In the genomic region with DNA sequence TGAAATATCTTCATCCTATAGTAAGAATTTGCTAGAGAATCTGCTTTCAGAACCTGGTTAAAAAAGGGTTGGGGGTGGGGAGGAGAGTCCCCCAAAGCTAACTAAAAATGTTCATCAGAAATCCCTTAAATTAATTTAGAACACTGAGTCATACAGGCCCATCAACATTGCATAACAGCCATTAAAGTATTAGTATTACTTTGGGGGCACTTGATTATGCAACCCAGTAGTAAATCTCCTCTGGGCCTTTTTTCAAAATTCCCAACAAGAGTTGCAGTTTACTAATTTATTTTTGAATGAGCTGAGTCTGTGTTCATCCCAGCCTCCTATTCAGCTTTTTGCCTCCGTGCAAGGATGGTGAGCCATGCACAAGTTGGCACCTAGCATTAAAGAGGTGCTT, we compare ENCODE assay signal across 36 cellular contexts. TPM values are rescaled to one million over a fixed set of nuclear protein-coding genes. Genes with fewer than 3 reads are reported as not detected.
"Had no signal": no experiment of that assay in that cellular context is flagged by ENCODE, and none has a peak within 500 bp of the region (broad histone marks: within the 10 kb centered on the region; RNA-seq: fewer than 3 reads in every experiment).

No MANE protein-coding gene starts in this region.

- H3K4me1 ChIP-seq: adrenal gland, Peyer's patch, SJSA1 had no signal

- H3K27ac ChIP-seq: adrenal gland, brain microvascular endothelial cell, Peyer's patch, SJSA1 had no signal

- H3K9ac ChIP-seq: SK-N-SH had no signal

- H3K4me1 Mint-ChIP-seq: activated B cell treated with CpG ODN at 0.5 μM for 24 hours; activated naive CD4-positive, alpha-beta T cell treated with anti-CD3 and anti-CD28 coated beads, Interleukin-2, amount 50 U/mL, for 24 hours had no signal

- H3K4me3 Mint-ChIP-seq: activated B cell treated with CpG ODN at 0.5 μM for 24 hours; activated CD4-positive, alpha-beta memory T cell treated with anti-CD3 and anti-CD28 coated beads, Interleukin-2, amount 10 ng/mL, durations not matched to agents 7 days and 5 days; activated naive CD4-positive, alpha-beta T cell treated with anti-CD3 and anti-CD28 coated beads, Interleukin-2, amount 50 U/mL, for 24 hours; activated naive CD8-positive, alpha-beta T cell treated with anti-CD3 and anti-CD28 coated beads, Interleukin-2, amount 10 ng/mL, durations not matched to agents 7 days and 5 days; IgD-negative memory B cell; T-helper 1 cell treated with Interleukin-12 subunit alpha and Interleukin-12 subunit beta and Interleukin-4 antibody, amounts not matched to agents 30 μg/mL and 1 μg/mL, for 36 hours; T-helper 2 cell treated with Interferon-gamma antibody and Interleukin-4, amounts not matched to agents 5 μg/mL and 100 μg/mL, for 36 hours had no signal

- H3K9me3 ChIP-seq: adrenal gland, MG63, Peyer's patch, SJSA1, SK-N-SH had no signal

- H3K27ac Mint-ChIP-seq: activated B cell treated with CpG ODN at 0.5 μM for 24 hours; activated CD4-positive, alpha-beta memory T cell treated with anti-CD3 and anti-CD28 coated beads, Interleukin-2, amount 10 ng/mL, durations not matched to agents 7 days and 5 days; activated naive CD4-positive, alpha-beta T cell treated with anti-CD3 and anti-CD28 coated beads, Interleukin-2, amount 50 U/mL, for 24 hours; activated naive CD8-positive, alpha-beta T cell treated with anti-CD3 and anti-CD28 coated beads, Interleukin-2, amount 10 ng/mL, durations not matched to agents 7 days and 5 days; activated T-helper 2 cell treated with anti-CD3 and anti-CD28 coated beads, Interferon-gamma antibody, Interleukin-2, Interleukin-4, amounts not matched to agents 10 μg/mL and 5 μg/mL and 100 μg/mL, durations not matched to agents 14 hours and 24 hours and 36 hours; IgD-negative memory B cell; T-helper 1 cell treated with Interleukin-12 subunit alpha and Interleukin-12 subunit beta and Interleukin-4 antibody, amounts not matched to agents 30 μg/mL and 1 μg/mL, for 36 hours; T-helper 2 cell treated with Interferon-gamma antibody and Interleukin-4, amounts not matched to agents 5 μg/mL and 100 μg/mL, for 36 hours had no signal

- H3K27me3 ChIP-seq: adrenal gland, brain microvascular endothelial cell, MG63, Peyer's patch, SJSA1 had no signal

- H3K36me3 ChIP-seq: adrenal gland, brain microvascular endothelial cell, MG63, Peyer's patch, SJSA1 had no signal

- H3K36me3 Mint-ChIP-seq: activated naive CD4-positive, alpha-beta T cell treated with anti-CD3 and anti-CD28 coated beads, Interleukin-2, amount 50 U/mL, for 24 hours; activated naive CD8-positive, alpha-beta T cell treated with anti-CD3 and anti-CD28 coated beads, Interleukin-2, amount 10 ng/mL, durations not matched to agents 7 days and 5 days; IgD-negative memory B cell had no signal

- H3K9me3 Mint-ChIP-seq: activated naive CD4-positive, alpha-beta T cell treated with anti-CD3 and anti-CD28 coated beads, Interleukin-2, amount 50 U/mL, for 24 hours had no signal

- ATAC-seq: PC-3 had no signal

- DNase-seq: activated B cell treated with CpG ODN at 0.5 μM for 24 hours; activated CD4-positive, alpha-beta memory T cell treated with anti-CD3 and anti-CD28 coated beads, Interleukin-2, amount 10 ng/mL, durations not matched to agents 7 days and 5 days; activated CD4-positive, alpha-beta T cell treated with anti-CD3 and anti-CD28 coated beads for 4 hours; activated CD4-positive, CD25-positive, alpha-beta regulatory T cell treated with anti-CD3 and anti-CD28 coated beads, Interleukin-2, amount 50 U/mL, for 72 hours; activated gamma-delta T cell; activated naive CD4-positive, alpha-beta T cell treated with Interleukin-2 at 50 U/mL for 16 hours; activated naive CD8-positive, alpha-beta T cell treated with anti-CD3 and anti-CD28 coated beads, Interleukin-2, amount 10 ng/mL, durations not matched to agents 7 days and 5 days; activated T-cell treated with anti-CD3 and anti-CD28 coated beads, Interleukin-2, amount 50 U/mL, for 1 hour; adrenal gland; anterior cingulate cortex; brain microvascular endothelial cell; Karpas-422; KBM-7; MG63; NCI-H1048; NCI-H1436 treated with DMSO at 0.1 percent for 48 hours; NCI-H187; NCI-H2029 treated with DMSO at 0.1 percent for 48 hours; NCI-H2107; NCI-H2171; NCI-H510A; NCI-H526; NCI-H748 treated with DMSO at 0.1 percent for 48 hours; NK-92 treated with Interleukin-12 subunit alpha and Interleukin-12 subunit beta, amount 100 ng/mL, for 24 hours; PC-3; Peyer's patch; RPMI8226; SHP77 treated with DMSO at 0.1 percent for 48 hours; SK-N-SH had no signal

- H3K4me3 ChIP-seq: adrenal gland, MG63, Peyer's patch, SJSA1 had no signal

RNA-seq across cellular contexts. Expression of gene SLC24A4, which starts 8.8 kb away (rescaled TPM):
- total RNA-seq: activated CD4-positive, alpha-beta memory T cell treated with anti-CD3 and anti-CD28 coated beads, Interleukin-2, amount 10 ng/mL, durations not matched to agents 7 days and 5 days; activated CD8-positive, alpha-beta memory T cell treated with anti-CD3 and anti-CD28 coated beads for 36 hours; activated naive CD8-positive, alpha-beta T cell treated with anti-CD3 and anti-CD28 coated beads, Interleukin-2, amount 10 ng/mL, durations not matched to agents 7 days and 5 days; activated T-helper 2 cell treated with anti-CD3 and anti-CD28 coated beads, Interferon-gamma antibody, Interleukin-2, Interleukin-4, amounts not matched to agents 10 μg/mL and 5 μg/mL and 100 μg/mL, durations not matched to agents 14 hours and 24 hours and 36 hours; PC-3 had no signal
- polyA plus RNA-seq: IgD-negative memory B cell had no signal
